10 cellular contexts compared by ENCODE assay signal in the genomic region with DNA sequence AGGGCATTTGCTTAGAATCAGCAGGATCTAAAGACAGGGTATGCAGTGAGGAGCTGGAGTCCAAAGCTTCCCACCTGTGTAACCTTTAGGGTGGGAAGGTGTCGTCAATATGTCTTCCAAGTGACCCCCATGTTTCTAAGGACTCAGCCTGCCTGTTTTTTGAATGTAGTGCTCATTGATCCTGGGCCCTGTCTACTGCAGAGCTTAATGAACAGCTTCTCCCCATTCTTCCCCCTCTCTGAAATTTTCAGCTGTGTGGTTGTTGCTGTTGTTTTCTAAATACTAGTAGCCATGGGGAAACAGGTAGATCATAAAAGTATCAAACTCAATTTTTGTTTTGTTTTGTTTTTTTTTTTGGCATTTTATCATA. TPM values are rescaled to one million over a fixed set of nuclear protein-coding genes. Genes with fewer than 3 reads are reported as not detected.
DNase-seq lines count a peak whose midpoint lies in the region; ATAC-seq and TF ChIP-seq lines count a peak whose summit lies in the region.
"Had no signal": no experiment of that assay in that cellular context is flagged by ENCODE, and none has a peak within 500 bp of the region (broad histone marks: within the 10 kb centered on the region; RNA-seq: fewer than 3 reads in every experiment).

No MANE protein-coding gene starts in this region.

- 81 to 93% methylated on average over 1 of the region's 1 CpG for WGBS in body of pancreas, 2 donors
- 63% methylated on average over 1 of the region's 1 CpG; no CpG with 5 or more reads in 1 of the 2 donors for WGBS in transverse colon (ENCODE audit: low coverage in 1 of 2), 2 donors

- TF ChIP-seq CTCF in body of pancreas (IDR thresholded peaks at IDR 0.05), result no peak
- no peak for TF ChIP-seq CTCF in transverse colon (IDR thresholded peaks at IDR 0.05)

- peak overlapping the region; percentile 87 for H3K27ac Mint-ChIP-seq in activated T-cell treated with anti-CD3 and anti-CD28 coated beads, Interleukin-2, amount 50 U/mL, for 72 hours

- H3K4me1 ChIP-seq in body of pancreas (peaks cover 55% of the 10 kb centered on the region), muscle layer of duodenum (ENCODE audit: control insufficient read depth in 1 of 2, insufficient read depth in 2 of 2, low read length in 2 of 2) (peaks cover 17 to 53% of the 10 kb centered on the region in 2 donors), transverse colon (peaks cover 36 to 87% (median 70%) of the 10 kb centered on the region in 4 donors)

- intact Hi-C loops in body of pancreas (cut with DNase I), result no loop called here
- intact Hi-C loops in transverse colon (cut with DNase I; ENCODE audit: low total_unique reads), result no loop called here

- H3K4me1 Mint-ChIP-seq in activated T-cell treated with anti-CD3 and anti-CD28 coated beads, Interleukin-2, amount 50 U/mL, for 72 hours (ENCODE audit: low read depth), result peaks cover 76% of the 10 kb centered on the region
- peaks cover 74% of the 10 kb centered on the region for H3K4me1 Mint-ChIP-seq in activated T-cell treated with anti-CD3 and anti-CD28 coated beads, Interleukin-2, amount 50 U/mL, for 4 hours (ENCODE audit: low read depth)

- H3K36me3 Mint-ChIP-seq in activated T-cell treated with anti-CD3 and anti-CD28 coated beads, Interleukin-2, amount 50 U/mL, for 72 hours (ENCODE audit: insufficient read depth in 2 of 2), result peaks cover 0 to 14% of the 10 kb centered on the region in 2 donors
- peaks cover 24% of the 10 kb centered on the region for H3K36me3 Mint-ChIP-seq in activated T-cell treated with anti-CD3 and anti-CD28 coated beads, Interleukin-2, amount 50 U/mL, for 4 hours (ENCODE audit: insufficient read depth)

- no peak for DNase-seq in activated T-cell treated with anti-CD3 and anti-CD28 coated beads, Interleukin-2, amount 50 U/mL, for 72 hours
- DNase-seq in activated T-cell treated with anti-CD3 and anti-CD28 coated beads, Interleukin-2, amount 50 U/mL, for 4 hours, result no peak
- no peak for DNase-seq in body of pancreas
- DNase-seq in transverse colon, result no peak
- no peak for DNase-seq in T-helper 9 cell
- no peak for DNase-seq in germinal center (ENCODE audit: low spot score)
- no peak for DNase-seq in GM19240 (ENCODE audit: insufficient read length, low spot score)
- DNase-seq: stimulated activated naive CD4-positive, alpha-beta T cell treated with Interleukin-2 at 50 U/mL for 16 hours had no signal

- TF ChIP-seq POLR2A in body of pancreas (IDR thresholded peaks at IDR 0.05), result no peak
- no peak for TF ChIP-seq POLR2A in transverse colon (IDR thresholded peaks at IDR 0.05)

- H3K4me3 Mint-ChIP-seq in activated T-cell treated with anti-CD3 and anti-CD28 coated beads, Interleukin-2, amount 50 U/mL, for 72 hours, result peak overlapping the region; percentile 29
- no peak overlapping the region for H3K4me3 Mint-ChIP-seq in activated T-cell treated with anti-CD3 and anti-CD28 coated beads, Interleukin-2, amount 50 U/mL, for 4 hours

- H3K27me3 ChIP-seq in body of pancreas (no peaks in the 10 kb centered on the region), muscle layer of duodenum (ENCODE audit: low read depth, low read length) (no peaks in the 10 kb centered on the region), transverse colon (no peaks in the 10 kb centered on the region)

- no peak for ATAC-seq in activated T-cell treated with anti-CD3 and anti-CD28 coated beads, Interleukin-2, amount 50 U/mL, for 72 hours (replicated peaks in 1 of 2)
- no peak for ATAC-seq in activated T-cell treated with anti-CD3 and anti-CD28 coated beads, Interleukin-2, amount 50 U/mL, for 4 hours
- peak; percentile 19 for ATAC-seq in body of pancreas

- H3K4me3 ChIP-seq in body of pancreas, result no peak overlapping the region
- no peak overlapping the region for H3K4me3 ChIP-seq in muscle layer of duodenum (ENCODE audit: low read depth in 1 of 2, low read length in 2 of 2)
- no peak overlapping the region for H3K4me3 ChIP-seq in transverse colon

- H3K27me3 Mint-ChIP-seq in activated T-cell treated with anti-CD3 and anti-CD28 coated beads, Interleukin-2, amount 50 U/mL, for 72 hours (ENCODE audit: low read depth), result no peaks in the 10 kb centered on the region
- no peaks in the 10 kb centered on the region for H3K27me3 Mint-ChIP-seq in activated T-cell treated with anti-CD3 and anti-CD28 coated beads, Interleukin-2, amount 50 U/mL, for 4 hours (ENCODE audit: low read depth)
- H3K27me3 Mint-ChIP-seq: brain had no signal

- in situ Hi-C loops in transverse colon (cut with MboI; ENCODE audit: low pct_ligation_motif_present in 1 of 4, low pct_unique_long_range_greater_than_20kb in 1 of 4, low sequenced_read_pairs in 3 of 4), result no loop called here

- no peaks in the 10 kb centered on the region for H3K9me3 Mint-ChIP-seq in activated T-cell treated with anti-CD3 and anti-CD28 coated beads, Interleukin-2, amount 50 U/mL, for 72 hours
- H3K9me3 Mint-ChIP-seq in activated T-cell treated with anti-CD3 and anti-CD28 coated beads, Interleukin-2, amount 50 U/mL, for 4 hours, result no peaks in the 10 kb centered on the region

- no peaks in the 10 kb centered on the region for H3K36me3 ChIP-seq in body of pancreas (replicated peaks in 1 of 2; ENCODE audit: insufficient read depth in 1 of 2, low read depth in 2 of 2)
- H3K36me3 ChIP-seq in muscle layer of duodenum (ENCODE audit: control insufficient read depth in 1 of 2, insufficient read depth in 2 of 2, low read length in 2 of 2), result no peaks in the 10 kb centered on the region
- H3K36me3 ChIP-seq in transverse colon, result no peaks in the 10 kb centered on the region

- H3K27ac ChIP-seq in body of pancreas, result peak overlapping the region in 3 of 4 donors; percentile 48 to 63 (median 61)
- H3K27ac ChIP-seq in muscle layer of duodenum (ENCODE audit: low read length), result peak overlapping the region; percentile 62
- H3K27ac ChIP-seq in transverse colon, result peak overlapping the region; percentile 88 to 91 (median 90)

- H3K9me3 ChIP-seq in body of pancreas, result no peaks in the 10 kb centered on the region
- H3K9me3 ChIP-seq in muscle layer of duodenum (ENCODE audit: control insufficient read depth in 1 of 2, low read length in 2 of 2), result no peaks in the 10 kb centered on the region
- no peaks in the 10 kb centered on the region for H3K9me3 ChIP-seq in transverse colon

- TF ChIP-seq EP300 in transverse colon (IDR thresholded peaks at IDR 0.05; ENCODE audit: low read depth), result no peak

RNA-seq across cellular contexts. Expression of a gene that starts 39.7 kb away (rescaled TPM):
- total RNA-seq in activated T-cell treated with anti-CD3 and anti-CD28 coated beads, Interleukin-2, amount 50 U/mL, for 72 hours, result 100 to 1,000 TPM; 299 to 323 TPM
- total RNA-seq in activated T-cell treated with anti-CD3 and anti-CD28 coated beads, Interleukin-2, amount 50 U/mL, for 4 hours, result 100 to 1,000 TPM; 343 to 376 (median 347) TPM
- total RNA-seq in body of pancreas (10 to 100 TPM; 77.3 to 82.4 TPM), transverse colon (100 to 1,000 TPM; 232 to 658 (median 509) TPM)
